2 cellular contexts compared by ENCODE assay signal in the genomic region with DNA sequence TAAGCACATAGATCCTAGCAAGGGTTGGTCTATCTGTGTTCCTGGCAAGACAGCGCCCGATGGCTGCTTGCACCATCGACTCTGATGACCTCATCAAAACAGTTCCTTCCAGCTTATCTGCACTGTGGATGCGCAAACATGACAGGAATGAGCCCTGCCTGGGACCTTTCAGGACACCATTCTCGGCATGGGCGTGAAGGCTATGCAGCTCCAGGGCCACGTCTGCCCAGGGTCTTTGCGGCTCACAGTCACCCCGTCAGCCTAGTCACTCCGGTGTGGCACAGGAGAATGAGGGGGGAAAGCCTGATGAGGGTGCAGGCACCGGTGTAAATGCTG.
TF ChIP-seq lines count a peak whose summit lies in the region.

No MANE protein-coding gene starts in this region.

TF ChIP-seq in K562, 482 proteins besides CTCF, POLR2A, EP300 and RAD21 (continued from another document):
- peak; percentile 28 to 46; a peak in 1 of 4 replicates for TF ChIP-seq NRF1 (conservative IDR thresholded peaks at IDR 0.05 in 1 of 2, IDR thresholded peaks at IDR 0.05 in 1 of 2)
- TF ChIP-seq PRMT5 (CRISPR knock-in tag; IDR thresholded peaks at IDR 0.05) = no peak
- TF ChIP-seq, protein P1, sequence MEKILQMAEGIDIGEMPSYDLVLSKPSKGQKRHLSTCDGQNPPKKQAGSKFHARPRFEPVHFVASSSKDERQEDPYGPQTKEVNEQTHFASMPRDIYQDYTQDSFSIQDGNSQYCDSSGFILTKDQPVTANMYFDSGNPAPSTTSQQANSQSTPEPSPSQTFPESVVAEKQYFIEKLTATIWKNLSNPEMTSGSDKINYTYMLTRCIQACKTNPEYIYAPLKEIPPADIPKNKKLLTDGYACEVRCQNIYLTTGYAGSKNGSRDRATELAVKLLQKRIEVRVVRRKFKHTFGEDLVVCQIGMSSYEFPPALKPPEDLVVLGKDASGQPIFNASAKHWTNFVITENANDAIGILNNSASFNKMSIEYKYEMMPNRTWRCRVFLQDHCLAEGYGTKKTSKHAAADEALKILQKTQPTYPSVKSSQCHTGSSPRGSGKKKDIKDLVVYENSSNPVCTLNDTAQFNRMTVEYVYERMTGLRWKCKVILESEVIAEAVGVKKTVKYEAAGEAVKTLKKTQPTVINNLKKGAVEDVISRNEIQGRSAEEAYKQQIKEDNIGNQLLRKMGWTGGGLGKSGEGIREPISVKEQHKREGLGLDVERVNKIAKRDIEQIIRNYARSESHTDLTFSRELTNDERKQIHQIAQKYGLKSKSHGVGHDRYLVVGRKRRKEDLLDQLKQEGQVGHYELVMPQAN (IDR thresholded peaks at IDR 0.05; ENCODE audit: borderline replicate concordance) = no peak
- TF ChIP-seq ZNF324 (CRISPR knock-in tag; IDR thresholded peaks at IDR 0.05) = no peak

TF ChIP-seq in SK-N-SH, 30 proteins besides CTCF, POLR2A, EP300 and RAD21 (continued from another document):
- no peak for TF ChIP-seq SIN3A (IDR thresholded peaks at IDR 0.05; ENCODE audit: borderline replicate concordance, low read depth, low read length)
- TF ChIP-seq GATA2 (CRISPR knock-in tag; IDR thresholded peaks at IDR 0.05) = no peak
- no peak for TF ChIP-seq EZH2phosphoT487 (IDR thresholded peaks at IDR 0.05; ENCODE audit: borderline replicate concordance, low read depth)
- TF ChIP-seq, protein P2, sequence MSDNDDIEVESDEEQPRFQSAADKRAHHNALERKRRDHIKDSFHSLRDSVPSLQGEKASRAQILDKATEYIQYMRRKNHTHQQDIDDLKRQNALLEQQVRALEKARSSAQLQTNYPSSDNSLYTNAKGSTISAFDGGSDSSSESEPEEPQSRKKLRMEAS (IDR thresholded peaks at IDR 0.05; ENCODE audit: low read depth) = no peak
- no peak for TF ChIP-seq RXRA (IDR thresholded peaks at IDR 0.05; ENCODE audit: borderline replicate concordance, low read depth)
- TF ChIP-seq MXI1 (IDR thresholded peaks at IDR 0.05; ENCODE audit: low read depth, low read length) = no peak
- TF ChIP-seq, protein P3, sequence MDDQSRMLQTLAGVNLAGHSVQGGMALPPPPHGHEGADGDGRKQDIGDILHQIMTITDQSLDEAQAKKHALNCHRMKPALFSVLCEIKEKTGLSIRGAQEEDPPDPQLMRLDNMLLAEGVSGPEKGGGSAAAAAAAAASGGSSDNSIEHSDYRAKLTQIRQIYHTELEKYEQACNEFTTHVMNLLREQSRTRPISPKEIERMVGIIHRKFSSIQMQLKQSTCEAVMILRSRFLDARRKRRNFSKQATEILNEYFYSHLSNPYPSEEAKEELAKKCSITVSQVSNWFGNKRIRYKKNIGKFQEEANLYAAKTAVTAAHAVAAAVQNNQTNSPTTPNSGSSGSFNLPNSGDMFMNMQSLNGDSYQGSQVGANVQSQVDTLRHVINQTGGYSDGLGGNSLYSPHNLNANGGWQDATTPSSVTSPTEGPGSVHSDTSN (IDR thresholded peaks at IDR 0.05) = no peak
- no peak for TF ChIP-seq NRF1 (IDR thresholded peaks at IDR 0.05; ENCODE audit: low read depth, low read length)
- TF ChIP-seq POLR2AphosphoS5 (IDR thresholded peaks at IDR 0.05; ENCODE audit: low read depth, low read length) = no peak
- no peak for TF ChIP-seq CHD2 (IDR thresholded peaks at IDR 0.05; ENCODE audit: low read length, partially characterized antibody)
- TF ChIP-seq NFIC (IDR thresholded peaks at IDR 0.05; ENCODE audit: borderline replicate concordance) = no peak
- no peak for TF ChIP-seq RCOR1 (IDR thresholded peaks at IDR 0.05; ENCODE audit: low read length)
- TF ChIP-seq, protein P4, sequence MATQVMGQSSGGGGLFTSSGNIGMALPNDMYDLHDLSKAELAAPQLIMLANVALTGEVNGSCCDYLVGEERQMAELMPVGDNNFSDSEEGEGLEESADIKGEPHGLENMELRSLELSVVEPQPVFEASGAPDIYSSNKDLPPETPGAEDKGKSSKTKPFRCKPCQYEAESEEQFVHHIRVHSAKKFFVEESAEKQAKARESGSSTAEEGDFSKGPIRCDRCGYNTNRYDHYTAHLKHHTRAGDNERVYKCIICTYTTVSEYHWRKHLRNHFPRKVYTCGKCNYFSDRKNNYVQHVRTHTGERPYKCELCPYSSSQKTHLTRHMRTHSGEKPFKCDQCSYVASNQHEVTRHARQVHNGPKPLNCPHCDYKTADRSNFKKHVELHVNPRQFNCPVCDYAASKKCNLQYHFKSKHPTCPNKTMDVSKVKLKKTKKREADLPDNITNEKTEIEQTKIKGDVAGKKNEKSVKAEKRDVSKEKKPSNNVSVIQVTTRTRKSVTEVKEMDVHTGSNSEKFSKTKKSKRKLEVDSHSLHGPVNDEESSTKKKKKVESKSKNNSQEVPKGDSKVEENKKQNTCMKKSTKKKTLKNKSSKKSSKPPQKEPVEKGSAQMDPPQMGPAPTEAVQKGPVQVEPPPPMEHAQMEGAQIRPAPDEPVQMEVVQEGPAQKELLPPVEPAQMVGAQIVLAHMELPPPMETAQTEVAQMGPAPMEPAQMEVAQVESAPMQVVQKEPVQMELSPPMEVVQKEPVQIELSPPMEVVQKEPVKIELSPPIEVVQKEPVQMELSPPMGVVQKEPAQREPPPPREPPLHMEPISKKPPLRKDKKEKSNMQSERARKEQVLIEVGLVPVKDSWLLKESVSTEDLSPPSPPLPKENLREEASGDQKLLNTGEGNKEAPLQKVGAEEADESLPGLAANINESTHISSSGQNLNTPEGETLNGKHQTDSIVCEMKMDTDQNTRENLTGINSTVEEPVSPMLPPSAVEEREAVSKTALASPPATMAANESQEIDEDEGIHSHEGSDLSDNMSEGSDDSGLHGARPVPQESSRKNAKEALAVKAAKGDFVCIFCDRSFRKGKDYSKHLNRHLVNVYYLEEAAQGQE (IDR thresholded peaks at IDR 0.05; ENCODE audit: low read depth, low read length) = no peak
- no peak for TF ChIP-seq TEAD4 (IDR thresholded peaks at IDR 0.05; ENCODE audit: borderline replicate concordance, insufficient read depth)
- no peak for TF ChIP-seq TCF12 (IDR thresholded peaks at IDR 0.05)
- no peak for TF ChIP-seq ELF1 (IDR thresholded peaks at IDR 0.05)
- TF ChIP-seq YY1 (IDR thresholded peaks at IDR 0.05; ENCODE audit: low read depth) = no peak
- TF ChIP-seq, protein P5, sequence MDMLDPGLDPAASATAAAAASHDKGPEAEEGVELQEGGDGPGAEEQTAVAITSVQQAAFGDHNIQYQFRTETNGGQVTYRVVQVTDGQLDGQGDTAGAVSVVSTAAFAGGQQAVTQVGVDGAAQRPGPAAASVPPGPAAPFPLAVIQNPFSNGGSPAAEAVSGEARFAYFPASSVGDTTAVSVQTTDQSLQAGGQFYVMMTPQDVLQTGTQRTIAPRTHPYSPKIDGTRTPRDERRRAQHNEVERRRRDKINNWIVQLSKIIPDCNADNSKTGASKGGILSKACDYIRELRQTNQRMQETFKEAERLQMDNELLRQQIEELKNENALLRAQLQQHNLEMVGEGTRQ (IDR thresholded peaks at IDR 0.05; ENCODE audit: borderline replicate concordance, low read depth, low read length) = no peak
